ENCODE assay signal across 24 cellular contexts in genomic region chr1:191279266-191279800, GRCh38.
"Had no signal": no experiment of that assay in that cellular context is flagged by ENCODE, and none has a peak within 500 bp of the region (broad histone marks: within the 10 kb centered on the region; RNA-seq: fewer than 3 reads in every experiment).

No MANE protein-coding gene starts in this region.

- H3K4me1 ChIP-seq: SJSA1 had no signal

- FAIRE-seq: astrocyte, RCC 7860 had no signal

- H3K27me3 ChIP-seq: cardiac muscle cell, SJSA1 had no signal

- DNase-seq: activated CD4-positive, alpha-beta T cell treated with anti-CD3 and anti-CD28 coated beads for 48 hours; activated CD4-positive, alpha-beta T cell treated with anti-CD3 and anti-CD28 coated beads, Interleukin-2, amount 50 U/mL, for 48 hours; activated CD4-positive, CD25-positive, alpha-beta regulatory T cell treated with anti-CD3 and anti-CD28 coated beads, Interleukin-2, amount 50 U/mL, for 72 hours; activated gamma-delta T cell; activated naive CD4-positive, alpha-beta T cell treated with anti-CD3 and anti-CD28 coated beads for 36 hours; activated T-cell treated with anti-CD3 and anti-CD28 coated beads, Interleukin-2, amount 50 U/mL, for 4 hours; amygdala; cerebellar nuclear complex; MM.1S; NCI-H1105; NCI-H1436; NCI-H1694 treated with DMSO at 0.1 percent for 48 hours; NCI-H2029 treated with DMSO at 0.1 percent for 48 hours; NCI-H345; NCI-H510A; NCI-H526 treated with DMSO at 0.1 percent for 48 hours; NCI-H82; SHP77 had no signal

- H3K36me3 ChIP-seq: cardiac muscle cell, SJSA1 had no signal

- ATAC-seq: activated T-cell treated with anti-CD3 and anti-CD28 coated beads, Interleukin-2, amount 50 U/mL, for 4 hours; activated T-helper 17 cell treated with anti-CD3 and anti-CD28 coated beads, Interleukin-2, amount 50 U/mL, for 72 hours; WTC11 had no signal

- H3K4me3 ChIP-seq: cardiac muscle cell, SJSA1 had no signal

- H3K27ac ChIP-seq: cardiac muscle cell, SJSA1 had no signal
